8 cellular contexts compared by ENCODE assay signal in the genomic region with DNA sequence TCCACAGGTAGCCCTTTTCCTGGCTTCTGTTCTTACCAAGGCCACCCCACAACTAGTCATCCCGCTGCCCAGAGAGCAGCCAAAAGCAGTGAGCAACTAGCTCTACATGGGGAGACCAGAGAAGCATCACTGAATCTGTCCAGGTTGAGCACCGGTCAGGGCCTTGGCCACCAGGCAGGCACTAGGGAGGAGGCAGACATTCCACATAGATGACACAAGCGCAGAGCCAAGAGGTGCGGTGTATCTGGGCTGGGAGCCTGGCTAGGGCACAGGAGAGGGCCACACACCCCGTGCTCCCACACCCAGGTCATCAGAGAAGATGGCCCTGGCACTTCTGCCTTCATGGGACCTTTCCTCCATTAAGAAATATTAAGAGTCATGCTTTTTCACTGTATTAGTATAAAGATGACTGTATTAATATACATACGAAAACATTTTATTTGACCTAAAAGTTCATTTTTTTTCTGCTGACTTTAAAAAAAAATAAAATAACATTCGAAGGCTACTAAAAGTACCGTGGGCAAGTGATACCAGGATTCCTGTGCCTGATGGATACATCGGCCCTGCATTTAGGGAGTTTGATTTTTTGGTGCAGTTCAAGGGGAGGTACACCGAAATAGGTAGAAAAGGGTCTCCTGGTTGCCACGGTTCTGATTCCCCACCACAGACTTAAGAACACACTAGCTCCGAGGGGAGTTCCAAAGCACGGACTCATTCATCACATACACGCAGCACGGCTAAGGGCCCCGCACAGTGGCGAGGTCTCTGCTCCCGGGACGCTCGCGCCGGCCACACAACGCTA. TPM values are rescaled to one million over a fixed set of nuclear protein-coding genes. Genes with fewer than 3 reads are reported as not detected.
DNase-seq lines count a peak whose midpoint lies in the region; ATAC-seq and TF ChIP-seq lines count a peak whose summit lies in the region.

No MANE protein-coding gene starts in this region.

- H3K4me1 ChIP-seq in left lung (peaks cover 31 to 62% of the 10 kb centered on the region in 2 donors), tibial artery (peaks cover 0 to 67% (median 49%) of the 10 kb centered on the region in 4 donors)

- DNase-seq in SIG-M5 treated with dmso at 0.1 percent for 504 hours (lab: John Stamatoyannopoulos, UW; ENCODE audit: unreplicated experiment): peak; percentile 28
- DNase-seq in SIG-M5 (lab: John Stamatoyannopoulos, UW): no peak
- peak; percentile 40 for DNase-seq in MG63
- DNase-seq in MCF 10A (ENCODE audit: unreplicated experiment): peak; percentile 71
- DNase-seq in left lung: peak in 1 of 2 donors; percentile 64
- DNase-seq in tibial artery: no peak
- DNase-seq in D341Med (ENCODE audit: low spot score): no peak

- H3K27ac ChIP-seq in left lung (peak overlapping the region; percentile 90 to 92), tibial artery (peak overlapping the region; percentile 89 to 96)

- TF ChIP-seq CTCF in MCF 10A (IDR thresholded peaks at IDR 0.05; ENCODE audit: unreplicated experiment) (no peak), left lung (IDR thresholded peaks at IDR 0.05) (no peak), tibial artery (IDR thresholded peaks at IDR 0.05) (no peak)

- no peaks in the 10 kb centered on the region for H3K9me3 Mint-ChIP-seq in MCF 10A (ENCODE audit: unreplicated experiment)

- H3K4me3 Mint-ChIP-seq in MCF 10A (ENCODE audit: unreplicated experiment): peak overlapping the region; percentile 85

- H3K4me1 Mint-ChIP-seq in MCF 10A (ENCODE audit: insufficient read depth, unreplicated experiment): peaks cover 17% of the 10 kb centered on the region

- POLR2A ChIA-PET in MCF 10A (lab: Yijun Ruan, JAX): interaction anchor here (0.7 to 5.5 kb wide), 14 partner anchors 8 to 312 kb away, joined by 3 to 43 read pairs (median 4); a partner anchor contains a TSS

- H3K36me3 Mint-ChIP-seq in MCF 10A (ENCODE audit: insufficient read depth, unreplicated experiment): peaks cover 12% of the 10 kb centered on the region

- intact Hi-C loops in MCF 10A (cut with micrococcal nuclease): loop anchor here (2.0 kb wide), 1 partner anchor 60 kb away; no protein-coding TSS in a partner anchor
- intact Hi-C loops in left lung (cut with DNase I): no loop called here
- intact Hi-C loops in tibial artery (cut with DNase I; ENCODE audit: low total_unique reads): no loop called here

- peak overlapping the region; percentile 76 for H3K4me3 ChIP-seq in MG63
- peak overlapping the region; percentile 82 to 91 for H3K4me3 ChIP-seq in left lung
- H3K4me3 ChIP-seq in tibial artery: peak overlapping the region; percentile 84 to 96

- no peaks in the 10 kb centered on the region for H3K27me3 ChIP-seq in MG63
- no peaks in the 10 kb centered on the region for H3K27me3 ChIP-seq in left lung
- H3K27me3 ChIP-seq in tibial artery: no peaks in the 10 kb centered on the region

- ATAC-seq in left lung: peak; percentile 62
- no peak for ATAC-seq in GM18867 (IDR thresholded peaks at IDR 0.05; ENCODE audit: unreplicated experiment)

- H3K9me3 ChIP-seq in MG63: no peaks in the 10 kb centered on the region
- no peaks in the 10 kb centered on the region for H3K9me3 ChIP-seq in left lung
- H3K9me3 ChIP-seq in tibial artery: no peaks in the 10 kb centered on the region

- peaks cover 4% of the 10 kb centered on the region for H3K36me3 ChIP-seq in MG63
- no peaks in the 10 kb centered on the region for H3K36me3 ChIP-seq in left lung
- H3K36me3 ChIP-seq in tibial artery: no peaks in the 10 kb centered on the region

- peak overlapping the region; percentile 86 for H3K27ac Mint-ChIP-seq in MCF 10A (ENCODE audit: low read depth, unreplicated experiment)

- no peaks in the 10 kb centered on the region for H3K27me3 Mint-ChIP-seq in MCF 10A (ENCODE audit: insufficient read depth, unreplicated experiment)

- CTCF ChIA-PET in MCF 10A (lab: Yijun Ruan, JAX): interaction anchor here (1.4 to 2.7 kb wide), 2 partner anchors 10 kb away, joined by 5 to 9 read pairs; no protein-coding TSS in a partner anchor

- BruUV-seq in MCF 10A (replicated peaks; lab: Mats Ljungman, UMichigan): TSS peak; percentile 55

RNA-seq across cellular contexts. Expression of a gene that starts 1.2 kb away (rescaled TPM):
- total RNA-seq in MG63 (2014; rRNA removed; shearing (Covaris generic); ENCODE audit: low replicate concordance): 17.8 and 26.5 TPM in 2 replicates
- 41.2 and 50.1 TPM in 2 replicates for total RNA-seq in MCF 10A (2022)
- 10 to 100 TPM; 59.9 to 87.0 TPM for total RNA-seq in left lung

RNA-seq across cellular contexts. Expression of a gene that starts 10.1 kb away (rescaled TPM):
- not detected in 2 replicates for total RNA-seq in MG63 (2014; rRNA removed; shearing (Covaris generic); ENCODE audit: low replicate concordance)
- total RNA-seq in MCF 10A (2022) (not detected in 2 replicates), left lung (not detected)

RNA-seq across cellular contexts. Expression of a gene that starts 23.4 kb away (rescaled TPM):
- 19.0 and 19.5 TPM in 2 replicates for total RNA-seq in MG63 (2014; rRNA removed; shearing (Covaris generic); ENCODE audit: low replicate concordance)
- total RNA-seq in MCF 10A (2022) (12.4 and 18.1 TPM in 2 replicates), left lung (10 to 100 TPM; 11.9 to 12.4 TPM)

RNA-seq across cellular contexts. Expression of a gene that starts 29.1 kb away (rescaled TPM):
- total RNA-seq in MG63 (2014; rRNA removed; shearing (Covaris generic); ENCODE audit: low replicate concordance): not detected in 2 replicates
- total RNA-seq in MCF 10A (2022) (not detected in 2 replicates), left lung (not detected)

RNA-seq across cellular contexts. Expression of a gene that starts 57.5 kb away (rescaled TPM):
- 44.7 and 55.9 TPM in 2 replicates for total RNA-seq in MG63 (2014; rRNA removed; shearing (Covaris generic); ENCODE audit: low replicate concordance)
- total RNA-seq in MCF 10A (2022): 41.0 and 53.9 TPM in 2 replicates
- 10 to 100 TPM; 80.7 to 99.3 TPM for total RNA-seq in left lung

Comparison
In these comparisons a context has a peak if more than half of its experiments do, and no peak if none do; other contexts are left out.
1. DNase-seq: peak in SIG-M5 treated with dmso at 0.1 percent for 504 hours (single experiment), MG63 (single experiment) and MCF 10A (single experiment); none in SIG-M5 (single experiment), tibial artery (0 of 2) and D341Med (single experiment).
2. Peak in every context shown above with its lines, with median percentiles within 50 percentile points of each other: H3K4me3 ChIP-seq.